ENCODE assay signal across 34 cellular contexts in the genomic region with DNA sequence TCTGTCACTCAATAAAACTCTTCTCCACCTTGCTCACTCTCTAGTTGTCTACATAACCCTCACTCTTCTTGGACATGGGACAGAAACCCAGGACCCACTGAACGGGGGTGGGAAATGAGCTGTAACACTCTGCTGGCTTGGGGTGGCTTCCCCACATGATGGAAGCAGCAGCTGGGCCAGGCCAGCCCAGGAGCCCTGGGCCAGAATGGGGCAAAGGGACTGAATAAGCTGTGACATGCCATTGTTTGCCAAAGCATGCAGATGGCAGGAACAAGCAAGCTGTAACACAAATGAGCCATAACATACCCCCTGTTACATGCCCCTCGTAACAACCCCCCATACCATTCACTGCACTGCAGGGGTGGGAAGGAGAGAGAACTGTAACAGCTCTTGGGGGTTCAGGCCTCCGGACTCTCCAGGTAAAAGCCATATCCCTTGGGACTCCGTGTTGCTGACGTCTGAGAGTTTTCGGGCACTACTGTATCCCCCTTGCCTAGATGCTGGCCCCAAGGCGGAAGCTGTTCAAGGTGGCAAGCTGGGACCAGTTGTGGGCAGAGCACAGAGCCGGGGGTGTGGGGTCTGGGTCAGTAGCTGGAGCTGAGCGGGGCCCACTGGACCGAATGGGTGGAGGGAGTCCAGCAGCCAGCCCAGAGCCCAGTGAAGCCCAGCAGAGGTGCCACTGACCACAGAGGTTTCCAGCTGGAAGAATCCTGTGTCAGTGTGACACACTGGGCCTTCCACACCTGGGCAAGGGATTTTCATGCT. TPM values are rescaled to one million over a fixed set of nuclear protein-coding genes. Genes with fewer than 3 reads are reported as not detected.
"Had no signal": no experiment of that assay in that cellular context is flagged by ENCODE, and none has a peak within 500 bp of the region (broad histone marks: within the 10 kb centered on the region; RNA-seq: fewer than 3 reads in every experiment).

No MANE protein-coding gene starts in this region.

- FAIRE-seq: keratinocyte had no signal

- H3K27me3 ChIP-seq: body of pancreas, colonic mucosa, hepatocyte, transverse colon had no signal

- H3K27ac Mint-ChIP-seq: activated CD8-positive, alpha-beta T cell treated with anti-CD3 and anti-CD28 coated beads for 36 hours; activated naive CD4-positive, alpha-beta T cell treated with anti-CD3 and anti-CD28 coated beads for 36 hours; activated naive CD8-positive, alpha-beta T cell treated with anti-CD3 and anti-CD28 coated beads for 36 hours; activated T-helper 1 cell treated with anti-CD3 and anti-CD28 coated beads, Interleukin-12 subunit alpha, Interleukin-12 subunit beta, Interleukin-2, Interleukin-4 antibody, amounts not matched to agents 30 ng/mL and 10 ng/mL and 1 ng/mL, durations not matched to agents 14 hours and 24 hours and 36 hours; WTC11 had no signal

- H3K36me3 Mint-ChIP-seq: activated naive CD8-positive, alpha-beta T cell treated with anti-CD3 and anti-CD28 coated beads for 36 hours; naive thymus-derived CD8-positive, alpha-beta T cell had no signal

- H3K27ac ChIP-seq: adrenal gland, body of pancreas, colonic mucosa, dorsolateral prefrontal cortex, gastroesophageal sphincter, hepatocyte, stomach, transverse colon had no signal

- DNase-seq: activated CD4-positive, alpha-beta T cell treated with anti-CD3 and anti-CD28 coated beads, Interleukin-2, amount 50 U/mL, for 1 hour; activated CD8-positive, alpha-beta T cell treated with anti-CD3 and anti-CD28 coated beads for 36 hours; activated effector memory CD4-positive, alpha-beta T cell treated with anti-CD3 and anti-CD28 coated beads, Interleukin-2, amount 50 U/mL, for 16 hours; activated naive CD4-positive, alpha-beta T cell treated with anti-CD3 and anti-CD28 coated beads for 36 hours; activated naive CD8-positive, alpha-beta T cell treated with anti-CD3 and anti-CD28 coated beads for 36 hours; activated T-cell treated with anti-CD3 and anti-CD28 coated beads, Interleukin-2, amount 50 U/mL, for 1 hour; adrenal gland; aorta; body of pancreas; cerebellar nuclear complex; colonic mucosa; dorsolateral prefrontal cortex; effector memory CD4-positive, alpha-beta T cell; erythroblast; left cardiac atrium; naive thymus-derived CD8-positive, alpha-beta T cell; right cardiac atrium; stimulated activated CD4-positive, alpha-beta T cell treated with anti-CD3 and anti-CD28 coated beads, Interleukin-4, amount 100 ng/mL, for 1 hour; stomach; T-helper 2 cell; transverse colon had no signal

- H3K36me3 ChIP-seq: adrenal gland, colonic mucosa, gastroesophageal sphincter, stomach, transverse colon had no signal

- H3K4me1 ChIP-seq: adrenal gland, body of pancreas, colonic mucosa, gastroesophageal sphincter, stomach, transverse colon had no signal

- H3K4me1 Mint-ChIP-seq: activated naive CD8-positive, alpha-beta T cell treated with anti-CD3 and anti-CD28 coated beads for 36 hours had no signal

- H3K27me3 Mint-ChIP-seq: activated CD8-positive, alpha-beta T cell treated with anti-CD3 and anti-CD28 coated beads for 36 hours; activated naive CD8-positive, alpha-beta T cell treated with anti-CD3 and anti-CD28 coated beads for 36 hours had no signal

- ATAC-seq: activated CD8-positive, alpha-beta T cell treated with anti-CD3 and anti-CD28 coated beads for 36 hours; body of pancreas; gastroesophageal sphincter; left cardiac atrium; naive thymus-derived CD8-positive, alpha-beta T cell; WTC11 had no signal

- H3K9me3 ChIP-seq: adrenal gland, body of pancreas, colonic mucosa, gastroesophageal sphincter, stomach, transverse colon had no signal

- H3K9me3 Mint-ChIP-seq: activated CD8-positive, alpha-beta T cell treated with anti-CD3 and anti-CD28 coated beads for 36 hours; activated naive CD4-positive, alpha-beta T cell treated with anti-CD3 and anti-CD28 coated beads for 36 hours; activated naive CD8-positive, alpha-beta T cell treated with anti-CD3 and anti-CD28 coated beads for 36 hours; activated T-helper 1 cell treated with anti-CD3 and anti-CD28 coated beads, Interleukin-12 subunit alpha, Interleukin-12 subunit beta, Interleukin-2, Interleukin-4 antibody, amounts not matched to agents 30 ng/mL and 10 ng/mL and 1 ng/mL, durations not matched to agents 14 hours and 24 hours and 36 hours; naive thymus-derived CD8-positive, alpha-beta T cell; neural crest cell had no signal

- H3K4me3 Mint-ChIP-seq: activated CD8-positive, alpha-beta T cell treated with anti-CD3 and anti-CD28 coated beads for 36 hours; activated naive CD4-positive, alpha-beta T cell treated with anti-CD3 and anti-CD28 coated beads for 36 hours; activated naive CD8-positive, alpha-beta T cell treated with anti-CD3 and anti-CD28 coated beads for 36 hours; activated T-helper 1 cell treated with anti-CD3 and anti-CD28 coated beads, Interleukin-12 subunit alpha, Interleukin-12 subunit beta, Interleukin-2, Interleukin-4 antibody, amounts not matched to agents 30 ng/mL and 10 ng/mL and 1 ng/mL, durations not matched to agents 14 hours and 24 hours and 36 hours; naive thymus-derived CD8-positive, alpha-beta T cell; neural crest cell; WTC11 had no signal

- H3K4me3 ChIP-seq: adrenal gland, body of pancreas, colonic mucosa, dorsolateral prefrontal cortex, gastroesophageal sphincter, hepatocyte, stomach, transverse colon had no signal

RNA-seq across cellular contexts. Expression of a gene that starts 56.1 kb away (rescaled TPM):
- total RNA-seq: activated CD8-positive, alpha-beta T cell treated with anti-CD3 and anti-CD28 coated beads for 36 hours; activated naive CD4-positive, alpha-beta T cell treated with anti-CD3 and anti-CD28 coated beads for 36 hours; activated naive CD8-positive, alpha-beta T cell treated with anti-CD3 and anti-CD28 coated beads for 36 hours; activated T-helper 1 cell treated with anti-CD3 and anti-CD28 coated beads, Interleukin-12 subunit alpha, Interleukin-12 subunit beta, Interleukin-2, Interleukin-4 antibody, amounts not matched to agents 30 ng/mL and 10 ng/mL and 1 ng/mL, durations not matched to agents 14 hours and 24 hours and 36 hours; adrenal gland; aorta; body of pancreas; colonic mucosa; fibroblast of lung; fibroblast of villous mesenchyme; gastroesophageal sphincter; hepatocyte; left cardiac atrium; lower leg skin; naive thymus-derived CD8-positive, alpha-beta T cell; neural crest cell; omental fat pad; right cardiac atrium; skeletal muscle tissue; stomach; temporal lobe; transverse colon; urinary bladder had no signal
